ENCODE assay signal across 16 cellular contexts in the genomic region with DNA sequence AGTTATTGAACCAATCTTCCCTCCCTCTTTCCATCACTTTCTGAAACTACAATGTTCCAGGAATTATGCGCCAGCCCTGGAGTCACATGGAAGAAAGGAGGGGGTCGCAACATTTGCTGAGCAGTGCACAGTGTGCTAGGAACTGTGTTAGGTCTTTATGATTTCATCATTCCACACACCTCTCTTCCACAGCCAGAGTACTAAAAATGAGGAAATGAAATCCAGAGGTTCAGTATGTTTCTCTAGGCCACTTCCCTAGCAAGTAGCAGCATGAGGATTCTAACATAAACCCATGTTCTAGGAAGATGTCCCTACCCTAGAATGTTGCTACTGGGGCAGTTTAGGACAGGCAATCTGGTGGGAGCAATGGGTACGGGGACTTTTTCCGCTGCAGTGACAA.
A peak's percentile ranks its signal among the peaks of the same experiment; 100 is the strongest.
DNase-seq lines count a peak whose midpoint lies in the region; ATAC-seq and TF ChIP-seq lines count a peak whose summit lies in the region.
"Had no signal": no experiment of that assay in that cellular context is flagged by ENCODE, and none has a peak within 500 bp of the region (broad histone marks: within the 10 kb centered on the region; RNA-seq: fewer than 3 reads in every experiment).

No MANE protein-coding gene starts in this region.

- H3K4me1 Mint-ChIP-seq in activated naive CD4-positive, alpha-beta T cell treated with anti-CD3 and anti-CD28 coated beads, Interleukin-2, amount 50 U/mL, for 24 hours = peaks cover 68% of the 10 kb centered on the region
- peaks cover 60% of the 10 kb centered on the region for H3K4me1 Mint-ChIP-seq in activated naive CD4-positive, alpha-beta T cell treated with anti-CD3 and anti-CD28 coated beads, Interleukin-2, amount 10 ng/mL, durations not matched to agents 7 days and 5 days
- H3K4me1 Mint-ChIP-seq in WTC11 = peaks cover 54% of the 10 kb centered on the region

- no peaks in the 10 kb centered on the region for H3K27me3 ChIP-seq in uterus

- no peaks in the 10 kb centered on the region for H3K9me3 Mint-ChIP-seq in activated naive CD4-positive, alpha-beta T cell treated with anti-CD3 and anti-CD28 coated beads, Interleukin-2, amount 50 U/mL, for 24 hours
- H3K9me3 Mint-ChIP-seq in activated naive CD4-positive, alpha-beta T cell treated with anti-CD3 and anti-CD28 coated beads, Interleukin-2, amount 10 ng/mL, durations not matched to agents 7 days and 5 days = no peaks in the 10 kb centered on the region
- no peaks in the 10 kb centered on the region for H3K9me3 Mint-ChIP-seq in WTC11
- H3K9me3 Mint-ChIP-seq: activated CD4-positive, alpha-beta memory T cell treated with anti-CD3 and anti-CD28 coated beads, Interleukin-2, amount 10 ng/mL, durations not matched to agents 7 days and 5 days; central memory CD8-positive, alpha-beta T cell had no signal

- ATAC-seq in WTC11 (no peak), HG03354 (IDR thresholded peaks at IDR 0.05; ENCODE audit: poor library complexity, severe bottlenecking, unreplicated experiment) (no peak)

- H3K4me3 ChIP-seq in mesodermal cell (ENCODE audit: extremely low read depth, insufficient read depth, low read length, poor library complexity, severe bottlenecking) (no peak overlapping the region), uterus (no peak overlapping the region)
- H3K4me3 ChIP-seq: skin epidermis had no signal

- H3K36me3 Mint-ChIP-seq in activated naive CD4-positive, alpha-beta T cell treated with anti-CD3 and anti-CD28 coated beads, Interleukin-2, amount 50 U/mL, for 24 hours = peaks cover 1% of the 10 kb centered on the region
- H3K36me3 Mint-ChIP-seq in activated naive CD4-positive, alpha-beta T cell treated with anti-CD3 and anti-CD28 coated beads, Interleukin-2, amount 10 ng/mL, durations not matched to agents 7 days and 5 days = peaks cover 18% of the 10 kb centered on the region
- peaks cover 3% of the 10 kb centered on the region; the same call in 1 of the 2 replicates for H3K36me3 Mint-ChIP-seq in WTC11

- H3K4me1 ChIP-seq in mesodermal cell (ENCODE audit: control insufficient read depth, insufficient read depth, low read length, poor library complexity, severe bottlenecking) = peaks cover 18% of the 10 kb centered on the region
- H3K4me1 ChIP-seq in uterus = peaks cover 3 to 18% of the 10 kb centered on the region in 2 donors

- CTCF ChIA-PET in activated naive CD4-positive, alpha-beta T cell treated with anti-CD3 and anti-CD28 coated beads, Interleukin-2, amount 10 ng/mL, durations not matched to agents 7 days and 5 days (lab: Charles Lee) = no interaction called here
- CTCF ChIA-PET in WTC11 (lab: Charles Lee) = no interaction called here

- TF ChIP-seq POLR2A in uterus (IDR thresholded peaks at IDR 0.05) = no peak

- intact Hi-C loops in uterus (cut with DNase I; ENCODE audit: low total_unique reads) = no loop called here

- H3K27ac ChIP-seq in mesodermal cell (ENCODE audit: low read depth, low read length, severe bottlenecking) (peak overlapping the region; percentile 23), uterus (peak overlapping the region; percentile 35 to 43)

- TF ChIP-seq CTCF in WTC11 (IDR thresholded peaks at IDR 0.05) (no peak), uterus (IDR thresholded peaks at IDR 0.05) (no peak)

- WGBS in mesodermal cell (ENCODE audit: insufficient coverage in 2 of 2), 2 experiments = 100% methylated on average over 1 to 2 of the region's 4 CpGs

- H3K27me3 Mint-ChIP-seq in activated naive CD4-positive, alpha-beta T cell treated with anti-CD3 and anti-CD28 coated beads, Interleukin-2, amount 50 U/mL, for 24 hours = no peaks in the 10 kb centered on the region
- H3K27me3 Mint-ChIP-seq in activated naive CD4-positive, alpha-beta T cell treated with anti-CD3 and anti-CD28 coated beads, Interleukin-2, amount 10 ng/mL, durations not matched to agents 7 days and 5 days = no peaks in the 10 kb centered on the region
- H3K27me3 Mint-ChIP-seq in WTC11 (ENCODE audit: low read depth) = no peaks in the 10 kb centered on the region
- H3K27me3 Mint-ChIP-seq: activated CD4-positive, alpha-beta memory T cell treated with anti-CD3 and anti-CD28 coated beads, Interleukin-2, amount 10 ng/mL, durations not matched to agents 7 days and 5 days; central memory CD8-positive, alpha-beta T cell had no signal

- POLR2A ChIA-PET in WTC11 (lab: Charles Lee) = no interaction called here

- no peaks in the 10 kb centered on the region for H3K9me3 ChIP-seq in mesodermal cell (ENCODE audit: control insufficient read depth, low read length)
- H3K9me3 ChIP-seq in uterus = no peaks in the 10 kb centered on the region

- no peak for DNase-seq in activated naive CD4-positive, alpha-beta T cell treated with anti-CD3 and anti-CD28 coated beads, Interleukin-2, amount 10 ng/mL, durations not matched to agents 7 days and 5 days
- DNase-seq in WTC11 (ENCODE audit: low spot score) = no peak
- no peak for DNase-seq in uterus
- DNase-seq in SW480 (ENCODE audit: low spot score) = no peak
- DNase-seq in activated CD4-positive, alpha-beta T cell treated with anti-CD3 and anti-CD28 coated beads, Interleukin-2, amount 50 U/mL, for 1 hour = no peak
- DNase-seq: activated CD4-positive, alpha-beta memory T cell treated with anti-CD3 and anti-CD28 coated beads, Interleukin-2, amount 10 ng/mL, durations not matched to agents 7 days and 5 days; activated naive CD4-positive, alpha-beta T cell; kidney; NCI-H1105; NCI-H446; substantia nigra had no signal

- peak overlapping the region; percentile 26 for H3K27ac Mint-ChIP-seq in activated naive CD4-positive, alpha-beta T cell treated with anti-CD3 and anti-CD28 coated beads, Interleukin-2, amount 50 U/mL, for 24 hours
- H3K27ac Mint-ChIP-seq in activated naive CD4-positive, alpha-beta T cell treated with anti-CD3 and anti-CD28 coated beads, Interleukin-2, amount 10 ng/mL, durations not matched to agents 7 days and 5 days = no peak overlapping the region
- H3K27ac Mint-ChIP-seq in WTC11 = peak overlapping the region; percentile 39; the same call in 1 of the 2 replicates
- H3K27ac Mint-ChIP-seq: activated CD4-positive, alpha-beta memory T cell treated with anti-CD3 and anti-CD28 coated beads, Interleukin-2, amount 10 ng/mL, durations not matched to agents 7 days and 5 days had no signal

- H3K4me3 Mint-ChIP-seq in activated naive CD4-positive, alpha-beta T cell treated with anti-CD3 and anti-CD28 coated beads, Interleukin-2, amount 50 U/mL, for 24 hours = no peak overlapping the region
- no peak overlapping the region for H3K4me3 Mint-ChIP-seq in activated naive CD4-positive, alpha-beta T cell treated with anti-CD3 and anti-CD28 coated beads, Interleukin-2, amount 10 ng/mL, durations not matched to agents 7 days and 5 days
- no peak overlapping the region for H3K4me3 Mint-ChIP-seq in WTC11
- H3K4me3 Mint-ChIP-seq: activated CD4-positive, alpha-beta memory T cell treated with anti-CD3 and anti-CD28 coated beads, Interleukin-2, amount 10 ng/mL, durations not matched to agents 7 days and 5 days; central memory CD8-positive, alpha-beta T cell had no signal

- H3K36me3 ChIP-seq in mesodermal cell (ENCODE audit: control insufficient read depth, insufficient read depth, low read length) = peaks cover 33% of the 10 kb centered on the region
- no peaks in the 10 kb centered on the region for H3K36me3 ChIP-seq in uterus

TF ChIP-seq in WTC11, 78 proteins besides CTCF, POLR2A, EP300 and RAD21 (continues in another document):
- TF ChIP-seq ELF4 (CRISPR knock-in tag; IDR thresholded peaks at IDR 0.05; ENCODE audit: low read depth) = no peak
- TF ChIP-seq FOXK1 (CRISPR knock-in tag; IDR thresholded peaks at IDR 0.05) = no peak
- TF ChIP-seq ZNF416 (CRISPR knock-in tag; IDR thresholded peaks at IDR 0.05) = no peak
- TF ChIP-seq ESRRA (CRISPR knock-in tag; IDR thresholded peaks at IDR 0.05; ENCODE audit: borderline replicate concordance) = no peak
- TF ChIP-seq ZNF425 (CRISPR knock-in tag; conservative IDR thresholded peaks at IDR 0.05) = no peak
- no peak for TF ChIP-seq EMX1 (CRISPR knock-in tag; IDR thresholded peaks at IDR 0.05)
- TF ChIP-seq PRRX2 (CRISPR knock-in tag; IDR thresholded peaks at IDR 0.05) = no peak
- TF ChIP-seq E2F4 (CRISPR knock-in tag; IDR thresholded peaks at IDR 0.05; ENCODE audit: borderline replicate concordance, low read depth) = no peak
- no peak for TF ChIP-seq HMGA2 (CRISPR knock-in tag; IDR thresholded peaks at IDR 0.05)
